Comparison of ENCODE assay signal across 18 cellular contexts in the genomic region with DNA sequence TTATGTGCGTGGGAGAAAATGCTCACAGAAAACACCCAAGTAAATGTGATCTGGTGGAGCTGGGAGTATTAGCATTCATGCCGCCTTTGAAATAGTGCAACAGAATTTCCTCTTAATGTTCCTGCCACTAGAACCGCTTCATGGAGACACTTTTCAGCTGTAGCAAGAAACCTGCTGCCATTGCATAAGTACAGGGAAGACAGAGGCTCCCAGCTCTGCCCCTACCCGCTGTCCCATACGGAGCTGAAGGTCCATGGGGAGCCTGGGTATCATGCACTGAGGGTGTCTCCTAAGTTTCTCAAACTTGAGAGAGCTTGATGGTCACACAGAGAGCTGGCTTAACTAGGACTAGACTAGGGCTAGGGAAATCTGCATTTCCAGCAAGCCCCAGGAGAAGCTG. TPM values are rescaled to one million over a fixed set of nuclear protein-coding genes. Genes with fewer than 3 reads are reported as not detected.
DNase-seq lines count a peak whose midpoint lies in the region; ATAC-seq, FAIRE-seq and TF ChIP-seq lines count a peak whose summit lies in the region.
"Had no signal": no experiment of that assay in that cellular context is flagged by ENCODE, and none has a peak within 500 bp of the region (broad histone marks: within the 10 kb centered on the region; RNA-seq: fewer than 3 reads in every experiment).

No MANE protein-coding gene starts in this region.

- DNase-seq in GM12891 (ENCODE audit: insufficient read length, low spot score) (no peak), PC-3 (no peak), left kidney (ENCODE audit: low read depth, low spot score) (peak; percentile 35), omental fat pad (ENCODE audit: low spot score) (no peak), H7 (no peak), MV-4-11 (lab: John Stamatoyannopoulos, UW) (no peak)
- no peak for DNase-seq in CD8-positive, alpha-beta T cell
- DNase-seq: DMS 273 treated with DMSO at 0.1 percent for 48 hours, foreskin melanocyte, NCI-H1930, NCI-H510A, PC-9, T-cell, WERI-Rb-1 had no signal

- peak overlapping the region; percentile 75 for H3K9ac ChIP-seq in PC-3 (ENCODE audit: low read length)

- H3K79me2 ChIP-seq in PC-3 (ENCODE audit: low read length), result peaks cover 91% of the 10 kb centered on the region

- intact Hi-C loops in PC-3 (cut with micrococcal nuclease), result no loop called here
- intact Hi-C loops in CD8-positive, alpha-beta T cell (cut with DNase I, micrococcal nuclease), result no loop called here

- H3K36me3 ChIP-seq in PC-3 (ENCODE audit: low read depth, low read length) (peaks cover 10% of the 10 kb centered on the region; the same call in 1 of the 2 replicates), H7 (replicated peaks; ENCODE audit: control insufficient read depth, insufficient read depth, low read length) (no peaks in the 10 kb centered on the region)
- no peaks in the 10 kb centered on the region for H3K36me3 ChIP-seq in CD8-positive, alpha-beta T cell (ENCODE audit: insufficient read depth, low read length)
- H3K36me3 ChIP-seq: WERI-Rb-1 had no signal

- no peaks in the 10 kb centered on the region for H3K27me3 Mint-ChIP-seq in CD8-positive, alpha-beta T cell (ENCODE audit: low read depth)
- H3K27me3 Mint-ChIP-seq: activated T-helper 17 cell treated with anti-CD3 and anti-CD28 coated beads, Interleukin-2, amount 50 U/mL, for 72 hours; natural killer cell treated with Interleukin-12 subunit alpha and Interleukin-12 subunit beta and Interleukin-15 and Interleukin-18, amount 100 ng/mL, for 72 hours; T-cell had no signal

- no peaks in the 10 kb centered on the region for H3K36me3 Mint-ChIP-seq in CD8-positive, alpha-beta T cell
- H3K36me3 Mint-ChIP-seq: natural killer cell treated with Interleukin-12 subunit alpha and Interleukin-12 subunit beta and Interleukin-15 and Interleukin-18, amount 100 ng/mL, for 72 hours; T-cell had no signal

- POLR2A ChIA-PET in PC-3 (lab: Charles Lee; ENCODE audit: unreplicated experiment), result no interaction called here
- POLR2A ChIA-PET in CD8-positive, alpha-beta T cell (lab: Charles Lee), result no interaction called here

- no peaks in the 10 kb centered on the region for H3K9me3 ChIP-seq in PC-3 (ENCODE audit: low read length)
- no peaks in the 10 kb centered on the region for H3K9me3 ChIP-seq in CD8-positive, alpha-beta T cell (ENCODE audit: low read length)

- H3K27ac Mint-ChIP-seq in CD8-positive, alpha-beta T cell, result no peak overlapping the region
- H3K27ac Mint-ChIP-seq: activated T-helper 17 cell treated with anti-CD3 and anti-CD28 coated beads, Interleukin-2, amount 50 U/mL, for 72 hours; natural killer cell treated with Interleukin-12 subunit alpha and Interleukin-12 subunit beta and Interleukin-15 and Interleukin-18, amount 100 ng/mL, for 72 hours; T-cell had no signal

- no peaks in the 10 kb centered on the region for H3K9me2 ChIP-seq in PC-3 (replicated peaks; ENCODE audit: low read length)

- H3K4me3 Mint-ChIP-seq in CD8-positive, alpha-beta T cell, result no peak overlapping the region
- H3K4me3 Mint-ChIP-seq: activated T-helper 17 cell treated with anti-CD3 and anti-CD28 coated beads, Interleukin-2, amount 50 U/mL, for 72 hours; natural killer cell treated with Interleukin-12 subunit alpha and Interleukin-12 subunit beta and Interleukin-15 and Interleukin-18, amount 100 ng/mL, for 72 hours; T-cell had no signal

- H3F3A ChIP-seq in PC-3 (ENCODE audit: low read length, unreplicated experiment), result peaks cover 3% of the 10 kb centered on the region

- H3K4me2 ChIP-seq in PC-3 (ENCODE audit: low read length), result peak overlapping the region; percentile 83; the same call in 1 of the 2 replicates

- H3K27me3 ChIP-seq in PC-3 (ENCODE audit: low read length) (no peaks in the 10 kb centered on the region), H7 (ENCODE audit: control insufficient read depth, insufficient read depth, low read length) (no peaks in the 10 kb centered on the region)
- H3K27me3 ChIP-seq in CD8-positive, alpha-beta T cell (ENCODE audit: insufficient read depth, low read length), result no peaks in the 10 kb centered on the region

- H4K20me1 ChIP-seq in PC-3 (ENCODE audit: low read length), result no peaks in the 10 kb centered on the region

- H2AFZ ChIP-seq in PC-3 (ENCODE audit: low read length), result no peak overlapping the region
- H2AFZ ChIP-seq: PC-9 had no signal

- H3K4me3 ChIP-seq in PC-3 (ENCODE audit: low read length) (no peak overlapping the region), H7 (ENCODE audit: insufficient read depth, low read depth, low read length) (no peak overlapping the region)
- H3K4me3 ChIP-seq in CD8-positive, alpha-beta T cell (ENCODE audit: low read depth, low read length), result no peak overlapping the region
- H3K4me3 ChIP-seq: lung, PC-9 had no signal

- no peak for TF ChIP-seq CTCF in PC-3 (conservative IDR thresholded peaks at IDR 0.05; ENCODE audit: low read depth, low read length)
- TF ChIP-seq CTCF in omental fat pad (IDR thresholded peaks at IDR 0.05), result no peak
- TF ChIP-seq CTCF in CD8-positive, alpha-beta T cell (IDR thresholded peaks at IDR 0.05), result no peak

- ATAC-seq in GM21526 (IDR thresholded peaks at IDR 0.05; ENCODE audit: low FRiP score, unreplicated experiment), result peak; percentile 22
- ATAC-seq in PC-3, result no peak
- ATAC-seq in omental fat pad (ENCODE audit: low FRiP score), result no peak
- no peak for ATAC-seq in CD8-positive, alpha-beta T cell
- ATAC-seq: activated T-helper 17 cell treated with anti-CD3 and anti-CD28 coated beads, Interleukin-2, amount 50 U/mL, for 72 hours; natural killer cell treated with Interleukin-12 subunit alpha and Interleukin-12 subunit beta and Interleukin-15 and Interleukin-18, amount 100 ng/mL, for 72 hours; T-cell had no signal

- no peak for TF ChIP-seq POLR2A in GM12891 (IDR thresholded peaks at IDR 0.05; ENCODE audit: low read depth, low read length)

- peak; percentile 67 for FAIRE-seq in GM12891 (lab: Jason Lieb, UNC)

- BruUV-seq in PC-3 (replicated peaks; lab: Mats Ljungman, UMichigan), result no TSS peak

- no peaks in the 10 kb centered on the region for H3K9me3 Mint-ChIP-seq in CD8-positive, alpha-beta T cell
- H3K9me3 Mint-ChIP-seq: activated T-helper 17 cell treated with anti-CD3 and anti-CD28 coated beads, Interleukin-2, amount 50 U/mL, for 72 hours; natural killer cell treated with Interleukin-12 subunit alpha and Interleukin-12 subunit beta and Interleukin-15 and Interleukin-18, amount 100 ng/mL, for 72 hours; T-cell had no signal

- peaks cover 30% of the 10 kb centered on the region for H3K4me1 ChIP-seq in PC-3 (ENCODE audit: insufficient read depth, low read length)
- no peaks in the 10 kb centered on the region for H3K4me1 ChIP-seq in CD8-positive, alpha-beta T cell (ENCODE audit: insufficient read depth, low read length)

- H3K27ac ChIP-seq in PC-3 (ENCODE audit: low read length), result peak overlapping the region; percentile 97
- H3K27ac ChIP-seq in CD8-positive, alpha-beta T cell (ENCODE audit: low read depth, low read length), result no peak overlapping the region
- H3K27ac ChIP-seq: WERI-Rb-1 had no signal

- H3K4me1 Mint-ChIP-seq in CD8-positive, alpha-beta T cell (ENCODE audit: low read depth), result no peaks in the 10 kb centered on the region
- H3K4me1 Mint-ChIP-seq: activated T-helper 17 cell treated with anti-CD3 and anti-CD28 coated beads, Interleukin-2, amount 50 U/mL, for 72 hours; T-cell had no signal

- CTCF ChIA-PET in PC-3 (lab: Charles Lee), result interaction anchor here (0.5 kb wide), 1 partner anchor 47 kb away, joined by 8 read pairs; no protein-coding TSS in a partner anchor
- CTCF ChIA-PET in CD8-positive, alpha-beta T cell (lab: Charles Lee), result interaction anchor here (0.6 kb wide), 1 partner anchor 294 kb away, joined by 3 read pairs; no protein-coding TSS in a partner anchor

TF ChIP-seq in GM12891, 5 proteins besides CTCF, POLR2A, EP300 and RAD21:
- TF ChIP-seq SPI1 (IDR thresholded peaks at IDR 0.05; ENCODE audit: low read depth, low read length), result no peak
- no peak for TF ChIP-seq PAX5 (IDR thresholded peaks at IDR 0.05; ENCODE audit: insufficient read depth, low read length, severe bottlenecking)
- no peak for TF ChIP-seq POU2F2 (IDR thresholded peaks at IDR 0.05; ENCODE audit: low read depth, low read length)

RNA-seq across cellular contexts. Expression of a gene that starts 49.6 kb away (rescaled TPM):
- 3.7 TPM for polyA plus RNA-seq in GM12891 (2012; ENCODE audit: low read depth, missing spikeins)
- total RNA-seq in PC-3 (2014; rRNA removed), result 70.7 and 85.7 TPM in 2 replicates
- 100 to 1,000 TPM; 229 to 252 (median 233) TPM for total RNA-seq in omental fat pad
- total RNA-seq in H7 (2014; rRNA removed; shearing (Covaris generic)), result 19.0 and 21.4 TPM in 2 replicates
- 1 to 10 TPM; 4.3 to 5.3 TPM for total RNA-seq in CD8-positive, alpha-beta T cell
